Comparison of ENCODE assay signal across 1 cellular context in genomic region chr15:48021336-48022086, GRCh38.
TF ChIP-seq lines count a peak whose summit lies in the region.

No MANE protein-coding gene starts in this region.

TF ChIP-seq in Ishikawa, 13 proteins besides CTCF, POLR2A, EP300 and RAD21 (continued from another document):
- TF ChIP-seq REST (IDR thresholded peaks at IDR 0.05; ENCODE audit: low read depth), result no peak
